Comparison of ENCODE assay signal across 1 cellular context in the genomic region with DNA sequence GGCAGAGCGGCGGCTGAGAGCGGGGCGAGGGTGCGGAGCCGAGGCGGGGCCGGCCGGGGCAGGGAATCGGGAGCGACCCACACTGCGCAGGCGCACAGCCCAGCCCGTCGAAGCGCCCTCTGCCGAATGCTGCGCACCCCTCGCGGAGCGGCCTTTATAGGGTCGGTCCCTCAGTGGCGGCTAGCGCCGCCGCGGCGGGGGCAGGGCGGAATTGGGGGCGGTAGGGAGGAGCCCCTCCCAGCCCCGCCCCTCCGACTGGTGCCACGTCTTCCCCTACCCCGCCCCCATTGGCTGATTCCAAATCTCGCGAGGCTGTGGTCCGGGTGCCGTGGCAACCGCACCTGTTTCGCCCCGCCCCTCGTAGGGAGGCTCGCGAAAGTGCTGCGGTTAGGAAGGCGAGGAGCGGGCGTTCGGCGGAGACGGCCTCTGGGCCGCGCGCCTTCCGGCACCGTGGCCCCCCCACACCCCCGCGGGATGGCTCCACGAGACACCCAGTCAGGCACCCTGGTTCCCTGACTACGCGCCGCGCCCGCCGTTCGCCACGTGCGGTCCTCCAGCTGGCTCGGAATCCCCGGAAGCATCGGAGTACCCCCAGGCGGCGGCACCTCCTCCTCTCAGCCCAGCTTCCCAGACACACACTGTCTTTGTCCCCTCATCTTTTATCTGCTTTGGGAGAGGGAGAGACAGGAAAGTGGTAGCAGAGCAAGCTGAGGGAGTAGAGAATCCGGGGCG.
TF ChIP-seq lines count a peak whose summit lies in the region.

EHD1 (minus strand) TSS at position 128 of the 732 bp plus-strand sequence. CDS start 157 bp downstream, outside the sequence.

TF ChIP-seq in HepG2, 621 proteins besides CTCF, POLR2A, EP300 and RAD21 (continued from another document and continues in another):
- TF ChIP-seq HNF4A (CRISPR knock-in tag; IDR thresholded peaks at IDR 0.05), result no peak
- TF ChIP-seq ZBTB7A (CRISPR knock-in tag; IDR thresholded peaks at IDR 0.05), result no peak
- no peak for TF ChIP-seq SETDB1 (CRISPR knock-in tag; IDR thresholded peaks at IDR 0.05; ENCODE audit: borderline replicate concordance)
- TF ChIP-seq MAFK (conservative IDR thresholded peaks at IDR 0.05 in 1 of 2, IDR thresholded peaks at IDR 0.05 in 1 of 2; ENCODE audit: low read length in 2 of 2), result no peak
- TF ChIP-seq ATRX (CRISPR knock-in tag; IDR thresholded peaks at IDR 0.05; ENCODE audit: borderline replicate concordance), result no peak
- no peak for TF ChIP-seq ZBED4 (CRISPR knock-in tag; IDR thresholded peaks at IDR 0.05; ENCODE audit: borderline replicate concordance)
- TF ChIP-seq JDP2 (CRISPR knock-in tag; IDR thresholded peaks at IDR 0.05; ENCODE audit: borderline replicate concordance), result no peak
- TF ChIP-seq, protein P1, sequence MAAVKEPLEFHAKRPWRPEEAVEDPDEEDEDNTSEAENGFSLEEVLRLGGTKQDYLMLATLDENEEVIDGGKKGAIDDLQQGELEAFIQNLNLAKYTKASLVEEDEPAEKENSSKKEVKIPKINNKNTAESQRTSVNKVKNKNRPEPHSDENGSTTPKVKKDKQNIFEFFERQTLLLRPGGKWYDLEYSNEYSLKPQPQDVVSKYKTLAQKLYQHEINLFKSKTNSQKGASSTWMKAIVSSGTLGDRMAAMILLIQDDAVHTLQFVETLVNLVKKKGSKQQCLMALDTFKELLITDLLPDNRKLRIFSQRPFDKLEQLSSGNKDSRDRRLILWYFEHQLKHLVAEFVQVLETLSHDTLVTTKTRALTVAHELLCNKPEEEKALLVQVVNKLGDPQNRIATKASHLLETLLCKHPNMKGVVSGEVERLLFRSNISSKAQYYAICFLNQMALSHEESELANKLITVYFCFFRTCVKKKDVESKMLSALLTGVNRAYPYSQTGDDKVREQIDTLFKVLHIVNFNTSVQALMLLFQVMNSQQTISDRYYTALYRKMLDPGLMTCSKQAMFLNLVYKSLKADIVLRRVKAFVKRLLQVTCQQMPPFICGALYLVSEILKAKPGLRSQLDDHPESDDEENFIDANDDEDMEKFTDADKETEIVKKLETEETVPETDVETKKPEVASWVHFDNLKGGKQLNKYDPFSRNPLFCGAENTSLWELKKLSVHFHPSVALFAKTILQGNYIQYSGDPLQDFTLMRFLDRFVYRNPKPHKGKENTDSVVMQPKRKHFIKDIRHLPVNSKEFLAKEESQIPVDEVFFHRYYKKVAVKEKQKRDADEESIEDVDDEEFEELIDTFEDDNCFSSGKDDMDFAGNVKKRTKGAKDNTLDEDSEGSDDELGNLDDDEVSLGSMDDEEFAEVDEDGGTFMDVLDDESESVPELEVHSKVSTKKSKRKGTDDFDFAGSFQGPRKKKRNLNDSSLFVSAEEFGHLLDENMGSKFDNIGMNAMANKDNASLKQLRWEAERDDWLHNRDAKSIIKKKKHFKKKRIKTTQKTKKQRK (IDR thresholded peaks at IDR 0.05; ENCODE audit: low read length), result no peak
- no peak for TF ChIP-seq ZSCAN12 (CRISPR knock-in tag; IDR thresholded peaks at IDR 0.05)
- TF ChIP-seq, protein P2, sequence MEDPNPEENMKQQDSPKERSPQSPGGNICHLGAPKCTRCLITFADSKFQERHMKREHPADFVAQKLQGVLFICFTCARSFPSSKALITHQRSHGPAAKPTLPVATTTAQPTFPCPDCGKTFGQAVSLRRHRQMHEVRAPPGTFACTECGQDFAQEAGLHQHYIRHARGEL (CRISPR knock-in tag; IDR thresholded peaks at IDR 0.05), result no peak; the same call in 1 of the 2 replicates
- TF ChIP-seq STAT5B (CRISPR knock-in tag; IDR thresholded peaks at IDR 0.05), result no peak
- TF ChIP-seq NFIC (IDR thresholded peaks at IDR 0.05; ENCODE audit: low read length), result no peak
- peak; percentile 49; the same call in 1 of the 2 replicates for TF ChIP-seq ZNF777 (CRISPR knock-in tag; IDR thresholded peaks at IDR 0.05)
- peak; percentile 89 for TF ChIP-seq MED8 (CRISPR knock-in tag; IDR thresholded peaks at IDR 0.05; ENCODE audit: insufficient replicate concordance)
- TF ChIP-seq, protein P3, sequence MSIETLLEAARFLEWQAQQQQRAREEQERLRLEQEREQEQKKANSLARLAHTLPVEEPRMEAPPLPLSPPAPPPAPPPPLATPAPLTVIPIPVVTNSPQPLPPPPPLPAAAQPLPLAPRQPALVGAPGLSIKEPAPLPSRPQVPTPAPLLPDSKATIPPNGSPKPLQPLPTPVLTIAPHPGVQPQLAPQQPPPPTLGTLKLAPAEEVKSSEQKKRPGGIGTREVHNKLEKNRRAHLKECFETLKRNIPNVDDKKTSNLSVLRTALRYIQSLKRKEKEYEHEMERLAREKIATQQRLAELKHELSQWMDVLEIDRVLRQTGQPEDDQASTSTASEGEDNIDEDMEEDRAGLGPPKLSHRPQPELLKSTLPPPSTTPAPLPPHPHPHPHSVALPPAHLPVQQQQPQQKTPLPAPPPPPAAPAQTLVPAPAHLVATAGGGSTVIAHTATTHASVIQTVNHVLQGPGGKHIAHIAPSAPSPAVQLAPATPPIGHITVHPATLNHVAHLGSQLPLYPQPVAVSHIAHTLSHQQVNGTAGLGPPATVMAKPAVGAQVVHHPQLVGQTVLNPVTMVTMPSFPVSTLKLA (IDR thresholded peaks at IDR 0.05), result 0 out of 2 replicates have a peak, but pooled peaks have one; percentile 48
- no peak for TF ChIP-seq ZNF180 (CRISPR knock-in tag; IDR thresholded peaks at IDR 0.05; ENCODE audit: borderline replicate concordance, low read depth)
- no peak for TF ChIP-seq ZNF30 (CRISPR knock-in tag; IDR thresholded peaks at IDR 0.05)
- TF ChIP-seq KIAA2018 (CRISPR knock-in tag; IDR thresholded peaks at IDR 0.05; ENCODE audit: borderline replicate concordance), result no peak
- no peak; the same call in 1 of the 2 replicates for TF ChIP-seq TARDBP (CRISPR knock-in tag; IDR thresholded peaks at IDR 0.05)
- no peak for TF ChIP-seq ZNF101 (CRISPR knock-in tag; IDR thresholded peaks at IDR 0.05; ENCODE audit: borderline replicate concordance, low read depth)
- no peak for TF ChIP-seq U2AF1 (optimal IDR thresholded peaks at IDR 0.05; ENCODE audit: low read depth, low read length)
- peak; percentile 86 for TF ChIP-seq ZNF430 (CRISPR knock-in tag; IDR thresholded peaks at IDR 0.05)
- TF ChIP-seq, protein P4, sequence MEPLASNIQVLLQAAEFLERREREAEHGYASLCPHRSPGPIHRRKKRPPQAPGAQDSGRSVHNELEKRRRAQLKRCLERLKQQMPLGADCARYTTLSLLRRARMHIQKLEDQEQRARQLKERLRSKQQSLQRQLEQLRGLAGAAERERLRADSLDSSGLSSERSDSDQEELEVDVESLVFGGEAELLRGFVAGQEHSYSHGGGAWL (CRISPR knock-in tag; IDR thresholded peaks at IDR 0.05), result peak; percentile 72; the same call in 1 of the 2 replicates
- TF ChIP-seq TGIF2 (CRISPR knock-in tag; IDR thresholded peaks at IDR 0.05), result peak; percentile 27; the same call in 1 of the 2 replicates
- TF ChIP-seq, protein P5, sequence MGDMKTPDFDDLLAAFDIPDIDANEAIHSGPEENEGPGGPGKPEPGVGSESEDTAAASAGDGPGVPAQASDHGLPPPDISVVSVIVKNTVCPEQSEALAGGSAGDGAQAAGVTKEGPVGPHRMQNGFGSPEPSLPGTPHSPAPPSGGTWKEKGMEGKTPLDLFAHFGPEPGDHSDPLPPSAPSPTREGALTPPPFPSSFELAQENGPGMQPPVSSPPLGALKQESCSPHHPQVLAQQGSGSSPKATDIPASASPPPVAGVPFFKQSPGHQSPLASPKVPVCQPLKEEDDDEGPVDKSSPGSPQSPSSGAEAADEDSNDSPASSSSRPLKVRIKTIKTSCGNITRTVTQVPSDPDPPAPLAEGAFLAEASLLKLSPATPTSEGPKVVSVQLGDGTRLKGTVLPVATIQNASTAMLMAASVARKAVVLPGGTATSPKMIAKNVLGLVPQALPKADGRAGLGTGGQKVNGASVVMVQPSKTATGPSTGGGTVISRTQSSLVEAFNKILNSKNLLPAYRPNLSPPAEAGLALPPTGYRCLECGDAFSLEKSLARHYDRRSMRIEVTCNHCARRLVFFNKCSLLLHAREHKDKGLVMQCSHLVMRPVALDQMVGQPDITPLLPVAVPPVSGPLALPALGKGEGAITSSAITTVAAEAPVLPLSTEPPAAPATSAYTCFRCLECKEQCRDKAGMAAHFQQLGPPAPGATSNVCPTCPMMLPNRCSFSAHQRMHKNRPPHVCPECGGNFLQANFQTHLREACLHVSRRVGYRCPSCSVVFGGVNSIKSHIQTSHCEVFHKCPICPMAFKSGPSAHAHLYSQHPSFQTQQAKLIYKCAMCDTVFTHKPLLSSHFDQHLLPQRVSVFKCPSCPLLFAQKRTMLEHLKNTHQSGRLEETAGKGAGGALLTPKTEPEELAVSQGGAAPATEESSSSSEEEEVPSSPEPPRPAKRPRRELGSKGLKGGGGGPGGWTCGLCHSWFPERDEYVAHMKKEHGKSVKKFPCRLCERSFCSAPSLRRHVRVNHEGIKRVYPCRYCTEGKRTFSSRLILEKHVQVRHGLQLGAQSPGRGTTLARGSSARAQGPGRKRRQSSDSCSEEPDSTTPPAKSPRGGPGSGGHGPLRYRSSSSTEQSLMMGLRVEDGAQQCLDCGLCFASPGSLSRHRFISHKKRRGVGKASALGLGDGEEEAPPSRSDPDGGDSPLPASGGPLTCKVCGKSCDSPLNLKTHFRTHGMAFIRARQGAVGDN (CRISPR knock-in tag; IDR thresholded peaks at IDR 0.05), result peak; percentile 79
- TF ChIP-seq RORA (CRISPR knock-in tag; IDR thresholded peaks at IDR 0.05), result no peak
- TF ChIP-seq CENPBD1 (CRISPR knock-in tag; IDR thresholded peaks at IDR 0.05; ENCODE audit: borderline replicate concordance, low read depth), result no peak
- TF ChIP-seq ZNF629 (CRISPR knock-in tag; conservative IDR thresholded peaks at IDR 0.05), result no peak
